ENCODE assay signal across 8 cellular contexts in genomic region chr7:5424689-5425506, GRCh38. TPM values are rescaled to one million over a fixed set of nuclear protein-coding genes. Genes with fewer than 3 reads are reported as not detected.
DNase-seq lines count a peak whose midpoint lies in the region; ATAC-seq, FAIRE-seq and TF ChIP-seq lines count a peak whose summit lies in the region.

No MANE protein-coding gene starts in this region.

- TF ChIP-seq POLR2A in A549 (IDR thresholded peaks at IDR 0.05; ENCODE audit: low read length): no peak

- H3K9me3 Mint-ChIP-seq in stimulated activated naive CD8-positive, alpha-beta T cell treated with anti-CD3 and anti-CD28 coated beads, Interleukin-15, amount 100 ng/mL, for 72 hours: no peaks in the 10 kb centered on the region

- TF ChIP-seq RAD21 in A549 (conservative IDR thresholded peaks at IDR 0.05 in 1 of 2, IDR thresholded peaks at IDR 0.05 in 1 of 2): no peak

- H4K20me1 ChIP-seq in OCI-LY7 (ENCODE audit: insufficient read depth, low read length): no peaks in the 10 kb centered on the region

- DNase-seq in A549 (ENCODE audit: low read depth in 1 of 2, low spot score in 1 of 2) (no peak), GDM1 (lab: John Stamatoyannopoulos, UW) (peak; percentile 17), OCI-LY7 (ENCODE audit: low spot score) (no peak), cerebellum (ENCODE audit: low spot score) (peak; percentile 58), left lobe of liver (ENCODE audit: low spot score) (peak; percentile 87), SHP77 treated with DMSO at 0.1 percent for 48 hours (lab: John Stamatoyannopoulos, UW) (no peak), cortex of kidney (lab: John Stamatoyannopoulos, UW) (no peak)
- DNase-seq in stimulated activated naive CD8-positive, alpha-beta T cell treated with anti-CD3 and anti-CD28 coated beads, Interleukin-15, amount 100 ng/mL, for 72 hours: peak in 1 of 2 donors; percentile 15

- peak overlapping the region; percentile 89 for H3K4me3 Mint-ChIP-seq in stimulated activated naive CD8-positive, alpha-beta T cell treated with anti-CD3 and anti-CD28 coated beads, Interleukin-15, amount 100 ng/mL, for 72 hours

- H3K9me2 ChIP-seq in OCI-LY7 (ENCODE audit: insufficient read depth, low read length): no peaks in the 10 kb centered on the region

- H3K79me2 ChIP-seq in OCI-LY7 (ENCODE audit: insufficient read depth, low read depth, low read length): no peaks in the 10 kb centered on the region

- peak overlapping the region; percentile 74 for H3K4me3 ChIP-seq in A549
- peak overlapping the region; percentile 81 for H3K4me3 ChIP-seq in OCI-LY7 (ENCODE audit: low read depth, low read length, poor library complexity, severe bottlenecking)

- ATAC-seq in A549 (no peak), left lobe of liver (peak; percentile 2)
- ATAC-seq in stimulated activated naive CD8-positive, alpha-beta T cell treated with anti-CD3 and anti-CD28 coated beads, Interleukin-15, amount 100 ng/mL, for 72 hours: no peak

- H3K4me2 ChIP-seq in A549 (peak overlapping the region; percentile 81), OCI-LY7 (ENCODE audit: low read length) (peak overlapping the region; percentile 68)

- no peak for TF ChIP-seq EP300 in A549 (IDR thresholded peaks at IDR 0.05)

- no peak for FAIRE-seq in A549 (lab: Jason Lieb, UNC)

- no TSS peak for BruUV-seq in OCI-LY7 (replicated peaks; lab: Mats Ljungman, UMichigan)

- CTCF ChIA-PET in A549 (lab: Yijun Ruan, JAX): interaction anchor here (0.6 to 5.5 kb wide), 6 partner anchors 19 to 185 kb away, joined by 3 to 54 read pairs (median 9); no protein-coding TSS in a partner anchor
- CTCF ChIA-PET in OCI-LY7 (lab: Charles Lee; ENCODE audit: unreplicated experiment): no interaction called here

- H3K27ac Mint-ChIP-seq in stimulated activated naive CD8-positive, alpha-beta T cell treated with anti-CD3 and anti-CD28 coated beads, Interleukin-15, amount 100 ng/mL, for 72 hours: no peak overlapping the region

- 0 out of 2 replicates have a peak overlapping the region, but pooled peaks have one; percentile 16 for H2AFZ ChIP-seq in OCI-LY7 (ENCODE audit: low read length)

- H3K36me3 ChIP-seq in OCI-LY7 (ENCODE audit: insufficient read depth, low read length): no peaks in the 10 kb centered on the region

- H3K27ac ChIP-seq in A549 (peak overlapping the region; percentile 88 to 96), OCI-LY7 (ENCODE audit: low read depth, low read length, poor library complexity, severe bottlenecking) (no peak overlapping the region)

- H3K4me1 ChIP-seq in A549 (peaks cover 12% of the 10 kb centered on the region), OCI-LY7 (ENCODE audit: insufficient read depth, low read length, poor library complexity, severe bottlenecking) (peaks cover 27% of the 10 kb centered on the region)

- H3K4me1 Mint-ChIP-seq in stimulated activated naive CD8-positive, alpha-beta T cell treated with anti-CD3 and anti-CD28 coated beads, Interleukin-15, amount 100 ng/mL, for 72 hours: peaks cover 78% of the 10 kb centered on the region

- peaks cover 86% of the 10 kb centered on the region for H3K27me3 Mint-ChIP-seq in stimulated activated naive CD8-positive, alpha-beta T cell treated with anti-CD3 and anti-CD28 coated beads, Interleukin-15, amount 100 ng/mL, for 72 hours

- under 1% methylated on average over 51 of the region's 55 CpGs for WGBS in A549 (ENCODE audit: missing lambda C conversion rate)

- POLR2A ChIA-PET in A549 (lab: Yijun Ruan, JAX): interaction anchor here (0.7 to 4.8 kb wide), 8 partner anchors 8 to 184 kb away, joined by 3 to 63 read pairs (median 6); no protein-coding TSS in a partner anchor
- POLR2A ChIA-PET in OCI-LY7 (lab: Charles Lee): interaction anchor here (1.1 kb wide), 1 partner anchor 11 kb away, joined by 3 read pairs; no protein-coding TSS in a partner anchor

- TF ChIP-seq CTCF in A549 (IDR thresholded peaks at IDR 0.05) (no peak), OCI-LY7 (conservative IDR thresholded peaks at IDR 0.05; ENCODE audit: low read length) (no peak)

- intact Hi-C loops in OCI-LY7 (cut with micrococcal nuclease; ENCODE audit: unreplicated experiment): loop anchor here (1.0 kb wide), 2 partner anchors 10 to 28 kb away; no protein-coding TSS in a partner anchor

- no peaks in the 10 kb centered on the region for H3K9me3 ChIP-seq in A549
- no peaks in the 10 kb centered on the region for H3K9me3 ChIP-seq in OCI-LY7 (ENCODE audit: low read length)

TF ChIP-seq in A549, 52 proteins besides CTCF, POLR2A, EP300 and RAD21:
- TF ChIP-seq MAFK (IDR thresholded peaks at IDR 0.05; ENCODE audit: partially characterized antibody) (peak; percentile 91), HES2 (IDR thresholded peaks at IDR 0.05) (no peak), RFX5 (IDR thresholded peaks at IDR 0.05) (0 out of 2 replicates have a peak, but pooled peaks have one; percentile 29), JUN (IDR thresholded peaks at IDR 0.05) (peak in 1 of 2 experiments; percentile 4; a peak in 1 of 5 replicates), USF2 (IDR thresholded peaks at IDR 0.05) (no peak), MAX (IDR thresholded peaks at IDR 0.05) (0 out of 2 replicates have a peak, but pooled peaks have one; percentile 7), CHD4 (IDR thresholded peaks at IDR 0.05; ENCODE audit: borderline replicate concordance) (0 out of 2 replicates have a peak, but pooled peaks have one; percentile 45)

RNA-seq across cellular contexts. Expression of gene TNRC18, which starts 1.3 kb away (rescaled TPM):
- 13.7 and 15.5 TPM in 2 replicates for polyA plus RNA-seq in A549 (2011; rRNA removed)
- polyA plus RNA-seq in A549 (2012; cell fraction: cytosol; rRNA removed): 19.2 and 28.3 TPM in 2 replicates
- 45.6 and 59.8 TPM in 2 replicates for polyA plus RNA-seq in A549 (2012; cell fraction: nucleus; rRNA removed)
- polyA plus RNA-seq in A549 (2017; fragmentation: RNase III; extraction: RNeasy Plus Mini Kit Qiagen cat#74134 plus additional on column Dnase treatment): 33.3 to 39.9 TPM (median 38.3 TPM) in 3 replicates
- polyA minus RNA-seq in A549 (2011; rRNA and poly(A)+ RNA removed): 24.3 and 25.5 TPM in 2 replicates
- 12.2 and 21.2 TPM in 2 replicates for total RNA-seq in OCI-LY7 (2014; rRNA removed; shearing (Covaris generic))
- 64.2 and 70.4 TPM in 2 replicates for total RNA-seq in OCI-LY7 (2022)
- 64.9 TPM for total RNA-seq in cerebellum
- 35.4 TPM for total RNA-seq in left lobe of liver

Comparison
In these comparisons a context has a peak if more than half of its experiments do, and no peak if none do; other contexts are left out.
1. DNase-seq: peak in GDM1 (single experiment), cerebellum (single experiment) and left lobe of liver (single experiment); none in A549 (0 of 2), OCI-LY7 (single experiment), SHP77 treated with DMSO at 0.1 percent for 48 hours (single experiment) and cortex of kidney (single experiment).